Comparison of ENCODE assay signal across 9 cellular contexts in genomic region chr3:187986514-187986934, GRCh38.
DNase-seq lines count a peak whose midpoint lies in the region; ATAC-seq and TF ChIP-seq lines count a peak whose summit lies in the region.
"Had no signal": no experiment of that assay in that cellular context is flagged by ENCODE, and none has a peak within 500 bp of the region (broad histone marks: within the 10 kb centered on the region; RNA-seq: fewer than 3 reads in every experiment).

No MANE protein-coding gene starts in this region.

- peaks cover 4% of the 10 kb centered on the region for H3K27me3 Mint-ChIP-seq in GM23338 (ENCODE audit: insufficient read depth, low read depth, poor library complexity)

- DNase-seq in GM23338 (ENCODE audit: low spot score), result no peak
- DNase-seq in SJSA1 (ENCODE audit: low read depth in 1 of 2, low spot score in 2 of 2), result peak; percentile 68 to 79
- peak; percentile 79 for DNase-seq in choroid plexus epithelial cell (ENCODE audit: low read depth)
- DNase-seq in stimulated activated CD4-positive, alpha-beta T cell treated with anti-CD3 and anti-CD28 coated beads, Interleukin-1b, Interleukin-23, amount 100 ng/mL, for 4 hours (ENCODE audit: low read depth in 2 of 2), result peak; percentile 19 to 40
- DNase-seq in NCI-H2227 (lab: John Stamatoyannopoulos, UW; ENCODE audit: unreplicated experiment), result no peak
- no peak for DNase-seq in COLO829 (ENCODE audit: low spot score)
- DNase-seq: heart left ventricle had no signal

- H3K4me3 ChIP-seq in GM23338 (no peak overlapping the region), SJSA1 (no peak overlapping the region), choroid plexus epithelial cell (ENCODE audit: low read depth, low read length) (no peak overlapping the region)
- H3K4me3 ChIP-seq: heart left ventricle had no signal

- H3K36me3 ChIP-seq in GM23338 (ENCODE audit: insufficient read depth), result no peaks in the 10 kb centered on the region
- H3K36me3 ChIP-seq in SJSA1, result no peaks in the 10 kb centered on the region
- H3K36me3 ChIP-seq: heart left ventricle had no signal

- H3K4me1 Mint-ChIP-seq in GM23338, result peaks cover 22% of the 10 kb centered on the region

- peaks cover 15% of the 10 kb centered on the region for H3K4me1 ChIP-seq in GM23338 (ENCODE audit: insufficient read depth)
- peaks cover 16% of the 10 kb centered on the region for H3K4me1 ChIP-seq in SJSA1 (replicated peaks)

- no peak overlapping the region for H3K27ac ChIP-seq in GM23338 (ENCODE audit: low read depth)
- H3K27ac ChIP-seq in SJSA1, result no peak overlapping the region

- no peaks in the 10 kb centered on the region for H4K20me1 ChIP-seq in GM23338 (replicated peaks; ENCODE audit: insufficient read depth)

- H3K9me3 Mint-ChIP-seq in GM23338, result no peaks in the 10 kb centered on the region

- H2AFZ ChIP-seq in GM23338, result peak overlapping the region; percentile 5; the same call in 1 of the 2 replicates

- TF ChIP-seq CTCF in GM23338 (conservative IDR thresholded peaks at IDR 0.05; ENCODE audit: low read depth in 2 of 2), result no peak
- no peak for TF ChIP-seq CTCF in choroid plexus epithelial cell (conservative IDR thresholded peaks at IDR 0.05; ENCODE audit: low read depth, low read length)

- ATAC-seq in GM23338, result no peak
- no peak for ATAC-seq in GM18867 (IDR thresholded peaks at IDR 0.05; ENCODE audit: unreplicated experiment)
- no peak for ATAC-seq in GM18505 (IDR thresholded peaks at IDR 0.05; ENCODE audit: unreplicated experiment)

- H3K27ac Mint-ChIP-seq in GM23338, result no peak overlapping the region

- H3K9me3 ChIP-seq in SJSA1 (replicated peaks), result no peaks in the 10 kb centered on the region
- H3K9me3 ChIP-seq: heart left ventricle had no signal

- H3K79me2 ChIP-seq in GM23338 (replicated peaks; ENCODE audit: insufficient read depth), result no peaks in the 10 kb centered on the region

- H3F3A ChIP-seq in GM23338 (replicated peaks; ENCODE audit: low read depth), result 0 out of 2 replicates have a peak, but pooled peaks cover 3% of the 10 kb centered on the region

- TF ChIP-seq POLR2A in GM18505 (IDR thresholded peaks at IDR 0.05; ENCODE audit: borderline replicate concordance, extremely low read depth, insufficient read depth, insufficient read length), result no peak

- no peak overlapping the region for H3K4me2 ChIP-seq in GM23338

- H3K9me2 ChIP-seq in GM23338 (ENCODE audit: insufficient read depth), result peaks cover 4% of the 10 kb centered on the region

- H3K4me3 Mint-ChIP-seq in GM23338, result no peak overlapping the region

- no peaks in the 10 kb centered on the region for H3K36me3 Mint-ChIP-seq in GM23338 (ENCODE audit: low read depth)

- H3K27me3 ChIP-seq in GM23338 (ENCODE audit: insufficient read depth) (no peaks in the 10 kb centered on the region), SJSA1 (replicated peaks) (no peaks in the 10 kb centered on the region)
- H3K27me3 ChIP-seq: heart left ventricle had no signal

TF ChIP-seq in GM23338, 12 proteins besides CTCF, POLR2A, EP300 and RAD21 (continues in another document):
- TF ChIP-seq STAT1 (IDR thresholded peaks at IDR 0.05; ENCODE audit: unreplicated experiment) (no peak), REST (IDR thresholded peaks at IDR 0.05; ENCODE audit: unreplicated experiment) (no peak), ZNF462 (CRISPR knock-in tag; IDR thresholded peaks at IDR 0.05) (no peak), CREB1 (CRISPR knock-in tag; IDR thresholded peaks at IDR 0.05; ENCODE audit: low read depth) (no peak), ZNF331 (CRISPR knock-in tag; IDR thresholded peaks at IDR 0.05; ENCODE audit: low read depth) (no peak), POLR2AphosphoS5 (IDR thresholded peaks at IDR 0.05; ENCODE audit: low read depth) (no peak), NANOG (IDR thresholded peaks at IDR 0.05; ENCODE audit: borderline replicate concordance) (no peak), ZNF114 (CRISPR knock-in tag; IDR thresholded peaks at IDR 0.05) (no peak)

Comparison
In these comparisons a context has a peak if more than half of its experiments do, and no peak if none do; other contexts are left out.
1. DNase-seq: peak in SJSA1 (2 of 2), choroid plexus epithelial cell (single experiment) and stimulated activated CD4-positive, alpha-beta T cell treated with anti-CD3 and anti-CD28 coated beads, Interleukin-1b, Interleukin-23, amount 100 ng/mL, for 4 hours (2 of 2); none in GM23338 (single experiment), NCI-H2227 (single experiment) and COLO829 (single experiment).